Comparison of ENCODE assay signal across 28 cellular contexts in the genomic region with DNA sequence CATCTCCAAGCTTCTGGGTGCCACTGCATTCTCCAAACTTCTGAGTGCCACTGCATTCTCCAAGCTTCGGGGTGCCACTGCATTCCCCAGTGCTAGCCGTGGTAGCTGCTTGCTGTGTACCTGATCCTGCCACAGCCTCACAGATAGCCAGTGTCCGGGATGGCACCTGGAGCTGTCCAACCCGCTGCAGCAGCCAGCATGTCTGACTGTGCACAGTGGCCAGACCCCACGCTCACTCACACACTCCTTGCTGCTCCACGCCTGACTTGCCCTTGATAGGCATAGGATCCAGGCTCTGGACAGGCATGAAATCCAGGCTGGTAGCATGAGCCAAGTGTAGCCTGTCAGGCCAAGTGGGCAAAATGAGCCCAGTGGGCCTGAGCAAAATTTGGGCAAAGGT.
"Had no signal": no experiment of that assay in that cellular context is flagged by ENCODE, and none has a peak within 500 bp of the region (broad histone marks: within the 10 kb centered on the region; RNA-seq: fewer than 3 reads in every experiment).

No MANE protein-coding gene starts in this region.

- H3K27me3 Mint-ChIP-seq: activated B cell treated with CpG ODN at 0.5 μM for 24 hours; activated CD4-positive, alpha-beta T cell treated with anti-CD3 and anti-CD28 coated beads for 36 hours; activated CD8-positive, alpha-beta memory T cell treated with anti-CD3 and anti-CD28 coated beads, Interleukin-2, amount 10 ng/mL, durations not matched to agents 7 days and 5 days; dendritic cell treated with granulocyte-macrophage colony-stimulating factor and Interleukin-4, amounts not matched to agents 40 ng/mL and 50 ng/mL, for 4 days; naive B cell had no signal

- H3K36me3 Mint-ChIP-seq: activated naive CD4-positive, alpha-beta T cell treated with anti-CD3 and anti-CD28 coated beads, Interleukin-2, amount 50 U/mL, for 72 hours; naive B cell had no signal

- H3K4me3 ChIP-seq: breast epithelium, esophagus squamous epithelium, heart right ventricle, left lung, lung, pancreas, prostate gland, smooth muscle cell, tibial nerve had no signal

- H3K4me1 ChIP-seq: breast epithelium, esophagus squamous epithelium, heart right ventricle, left lung, pancreas, prostate gland, tibial nerve had no signal

- H3K27me3 ChIP-seq: breast epithelium, esophagus squamous epithelium, heart right ventricle, left lung, pancreas, tibial nerve had no signal

- H3K4me1 Mint-ChIP-seq: activated B cell treated with CpG ODN at 0.5 μM for 24 hours; activated CD4-positive, alpha-beta T cell treated with anti-CD3 and anti-CD28 coated beads for 36 hours; activated CD8-positive, alpha-beta memory T cell treated with anti-CD3 and anti-CD28 coated beads, Interleukin-2, amount 10 ng/mL, durations not matched to agents 7 days and 5 days; naive B cell had no signal

- H3K4me2 ChIP-seq: smooth muscle cell had no signal

- H3K9me3 ChIP-seq: esophagus squamous epithelium, pancreas, prostate gland had no signal

- H3K27ac Mint-ChIP-seq: activated B cell treated with CpG ODN at 0.5 μM for 24 hours; activated CD4-positive, alpha-beta T cell treated with anti-CD3 and anti-CD28 coated beads for 36 hours; activated CD8-positive, alpha-beta memory T cell treated with anti-CD3 and anti-CD28 coated beads, Interleukin-2, amount 10 ng/mL, durations not matched to agents 7 days and 5 days; activated CD8-positive, alpha-beta T cell treated with anti-CD3 and anti-CD28 coated beads, Interleukin-2, amount 10 ng/mL, durations not matched to agents 7 days and 5 days; activated naive CD4-positive, alpha-beta T cell treated with anti-CD3 and anti-CD28 coated beads, Interleukin-2, amount 50 U/mL, for 72 hours; activated T-helper 2 cell treated with anti-CD3 and anti-CD28 coated beads, Interferon-gamma antibody, Interleukin-2, Interleukin-4, amounts not matched to agents 10 μg/mL and 5 μg/mL and 100 μg/mL, durations not matched to agents 14 hours and 24 hours and 36 hours; dendritic cell treated with granulocyte-macrophage colony-stimulating factor and Interleukin-4, amounts not matched to agents 40 ng/mL and 50 ng/mL, for 4 days; naive B cell had no signal

- H3K36me3 ChIP-seq: breast epithelium, esophagus squamous epithelium, heart right ventricle, left lung, pancreas, prostate gland, tibial nerve had no signal

- DNase-seq: activated B cell treated with CpG ODN at 0.5 μM for 24 hours; activated CD4-positive, alpha-beta T cell treated with anti-CD3 and anti-CD28 coated beads for 36 hours; activated CD8-positive, alpha-beta memory T cell treated with anti-CD3 and anti-CD28 coated beads, Interleukin-2, amount 10 ng/mL, durations not matched to agents 7 days and 5 days; activated CD8-positive, alpha-beta T cell treated with anti-CD3 and anti-CD28 coated beads, Interleukin-2, amount 10 ng/mL, durations not matched to agents 7 days and 5 days; activated naive CD4-positive, alpha-beta T cell; activated T-cell treated with anti-CD3 and anti-CD28 coated beads, Interleukin-2, amount 50 U/mL, for 48 hours; central memory CD4-positive, alpha-beta T cell; effector CD4-positive, alpha-beta T cell; esophagus squamous epithelium; foreskin melanocyte; heart right ventricle; naive B cell; nucleus accumbens; stimulated activated CD4-positive, alpha-beta T cell treated with anti-CD3 and anti-CD28 coated beads, Interleukin-15, amount 100 ng/mL, for 24 hours; stimulated activated CD4-positive, alpha-beta T cell treated with anti-CD3 and anti-CD28 coated beads, Interleukin-2, amount 100 ng/mL, for 24 hours; stimulated activated naive CD4-positive, alpha-beta T cell; T-helper 2 cell had no signal

- ATAC-seq: activated CD4-positive, alpha-beta T cell treated with anti-CD3 and anti-CD28 coated beads for 36 hours; activated CD8-positive, alpha-beta memory T cell treated with anti-CD3 and anti-CD28 coated beads, Interleukin-2, amount 10 ng/mL, durations not matched to agents 7 days and 5 days; activated CD8-positive, alpha-beta T cell treated with anti-CD3 and anti-CD28 coated beads, Interleukin-2, amount 10 ng/mL, durations not matched to agents 7 days and 5 days; activated naive CD4-positive, alpha-beta T cell treated with anti-CD3 and anti-CD28 coated beads, Interleukin-2, amount 50 U/mL, for 72 hours; heart right ventricle; left lung; pancreas had no signal

- H3K27ac ChIP-seq: breast epithelium, epithelial cell of prostate, esophagus squamous epithelium, heart right ventricle, left lung, pancreas, prostate gland, tibial nerve had no signal

- H3K4me3 Mint-ChIP-seq: activated B cell treated with CpG ODN at 0.5 μM for 24 hours; activated CD4-positive, alpha-beta T cell treated with anti-CD3 and anti-CD28 coated beads for 36 hours; activated CD8-positive, alpha-beta memory T cell treated with anti-CD3 and anti-CD28 coated beads, Interleukin-2, amount 10 ng/mL, durations not matched to agents 7 days and 5 days; activated CD8-positive, alpha-beta T cell treated with anti-CD3 and anti-CD28 coated beads, Interleukin-2, amount 10 ng/mL, durations not matched to agents 7 days and 5 days; dendritic cell treated with granulocyte-macrophage colony-stimulating factor and Interleukin-4, amounts not matched to agents 40 ng/mL and 50 ng/mL, for 4 days; naive B cell had no signal
